In the genomic region with DNA sequence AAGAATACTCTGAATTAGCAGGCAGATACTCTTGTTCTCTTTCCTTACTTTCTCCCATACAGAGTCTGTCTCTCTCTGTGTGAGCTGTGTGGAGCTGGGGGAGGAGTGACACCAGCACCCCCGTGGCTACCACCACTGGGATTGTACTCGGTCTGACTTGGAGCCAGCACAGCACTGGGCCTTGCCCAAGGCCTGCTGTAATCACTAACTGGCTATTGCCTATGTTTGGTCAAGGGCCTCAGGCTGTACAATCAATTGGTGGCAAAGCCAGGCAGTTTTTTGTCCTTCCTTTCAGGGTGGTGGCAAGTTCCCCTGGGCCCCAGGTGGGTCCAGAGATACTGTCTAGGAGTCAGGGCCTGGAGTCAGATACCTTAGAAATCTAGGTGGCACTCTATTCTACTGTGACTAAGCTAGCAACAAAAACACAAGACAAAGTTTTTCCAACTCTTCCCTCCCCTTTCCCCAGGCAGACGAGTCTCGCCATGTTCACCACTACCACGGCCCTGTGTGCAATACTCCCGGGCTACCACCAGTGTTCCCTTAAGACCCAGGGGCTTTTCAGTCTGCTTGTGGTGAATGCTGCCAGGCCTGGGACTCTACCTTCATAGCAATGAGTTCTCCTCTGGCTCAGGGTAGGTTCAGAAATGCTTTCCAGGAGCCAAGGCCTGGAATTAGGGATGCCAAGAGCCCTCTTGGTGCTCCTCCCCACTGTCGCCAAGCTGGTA, we compare ENCODE assay signal across 31 cellular contexts.
"Had no signal": no experiment of that assay in that cellular context is flagged by ENCODE, and none has a peak within 500 bp of the region (broad histone marks: within the 10 kb centered on the region; RNA-seq: fewer than 3 reads in every experiment).

No MANE protein-coding gene starts in this region.

- H3K4me1 ChIP-seq: SJCRH30 had no signal

- H3K36me3 ChIP-seq: brain microvascular endothelial cell, MG63, SJCRH30, WERI-Rb-1 had no signal

- H3K27ac ChIP-seq: brain microvascular endothelial cell, SJCRH30, SK-N-MC, WERI-Rb-1 had no signal

- DNase-seq: activated CD4-positive, alpha-beta T cell treated with anti-CD3 and anti-CD28 coated beads, Interleukin-2, amount 10 ng/mL, durations not matched to agents 24 days and 14 days; activated CD4-positive, alpha-beta T cell treated with anti-CD3 and anti-CD28 coated beads, Interleukin-2, amount 50 U/mL, for 4 hours; activated CD8-positive, alpha-beta T cell treated with anti-CD3 and anti-CD28 coated beads for 36 hours; activated effector memory CD4-positive, alpha-beta T cell treated with anti-CD3 and anti-CD28 coated beads, Interleukin-2, amount 50 U/mL, for 16 hours; activated naive CD4-positive, alpha-beta T cell; activated naive CD4-positive, alpha-beta T cell treated with anti-CD3 and anti-CD28 coated beads, Interleukin-2, amount 50 U/mL, for 16 hours; activated naive CD8-positive, alpha-beta T cell treated with anti-CD3 and anti-CD28 coated beads for 36 hours; activated T-cell treated with anti-CD3 and anti-CD28 coated beads, Interleukin-2, amount 50 U/mL, for 1 hour; activated T-cell treated with anti-CD3 and anti-CD28 coated beads, Interleukin-2, amount 50 U/mL, for 72 hours; amniotic stem cell; aorta; brain microvascular endothelial cell; central memory CD4-positive, alpha-beta T cell; Kasumi-1; KG1; MG63; MV-4-11; NCI-H1092; NCI-H1436 treated with DMSO at 0.1 percent for 48 hours; NCI-H1694 treated with DMSO at 0.1 percent for 48 hours; NCI-H2029; NCI-H2171 treated with DMSO at 0.1 percent for 48 hours; NCI-H226; NCI-H524; SHP77; SJCRH30; T1000; WERI-Rb-1 had no signal

- H3K9me3 ChIP-seq: MG63, SJCRH30 had no signal

- H3K27me3 ChIP-seq: brain microvascular endothelial cell, MG63, SJCRH30 had no signal

- ATAC-seq: activated CD8-positive, alpha-beta T cell treated with anti-CD3 and anti-CD28 coated beads for 36 hours; activated T-cell treated with anti-CD3 and anti-CD28 coated beads, Interleukin-2, amount 50 U/mL, for 72 hours; activated T-helper 17 cell treated with anti-CD3 and anti-CD28 coated beads, Interleukin-2, amount 50 U/mL, for 72 hours; Panc1 had no signal

- H3K4me3 ChIP-seq: MG63, SJCRH30, SK-N-MC had no signal
